In genomic region chr2:55693181-55694125, GRCh38 we compare ENCODE assay signal across 8 cellular contexts. TPM values are rescaled to one million over a fixed set of nuclear protein-coding genes. Genes with fewer than 3 reads are reported as not detected.
DNase-seq lines count a peak whose midpoint lies in the region; ATAC-seq and TF ChIP-seq lines count a peak whose summit lies in the region.

PNPT1 (minus strand) TSS chr2:55693844; CDS start chr2:55693823, 21 bp downstream.

- H3K4me3 Mint-ChIP-seq in activated T-cell treated with anti-CD3 and anti-CD28 coated beads, Interleukin-2, amount 50 U/mL, for 24 hours, result peak within 1 kb of the TSS; percentile 98

- peak within 1 kb of the TSS; percentile 98 for H3K27ac Mint-ChIP-seq in activated T-cell treated with anti-CD3 and anti-CD28 coated beads, Interleukin-2, amount 50 U/mL, for 24 hours

- no peaks in the 10 kb centered on the region for H3K36me3 ChIP-seq in muscle layer of duodenum (ENCODE audit: control insufficient read depth in 1 of 2, insufficient read depth in 2 of 2, low read length in 2 of 2)

- no peaks in the 10 kb centered on the region for H3K27me3 ChIP-seq in muscle layer of duodenum (ENCODE audit: low read depth, low read length)

- peaks cover 3% of the 10 kb centered on the region in 2 donors for H3K4me1 ChIP-seq in muscle layer of duodenum (ENCODE audit: control insufficient read depth in 1 of 2, insufficient read depth in 2 of 2, low read length in 2 of 2)

- no peaks in the 10 kb centered on the region for H3K9me3 ChIP-seq in muscle layer of duodenum (ENCODE audit: control insufficient read depth in 1 of 2, low read length in 2 of 2)

- no peaks in the 10 kb centered on the region for H3K9me3 Mint-ChIP-seq in activated T-cell treated with anti-CD3 and anti-CD28 coated beads, Interleukin-2, amount 50 U/mL, for 24 hours

- DNase-seq in DMS153 treated with DMSO at 0.1 percent for 48 hours (lab: John Stamatoyannopoulos, UW; ENCODE audit: unreplicated experiment) (peak; percentile 92), KBM-7 (peak; percentile 95)
- peak; percentile 95 for DNase-seq in activated T-cell treated with anti-CD3 and anti-CD28 coated beads, Interleukin-2, amount 50 U/mL, for 24 hours
- DNase-seq in stimulated activated CD8-positive, alpha-beta memory T cell treated with anti-CD3 and anti-CD28 coated beads, Interleukin-7, amount 100 ng/mL, for 4 hours (ENCODE audit: low read depth in 2 of 2), result peak; percentile 88 to 90

- peaks cover 42% of the 10 kb centered on the region for H3K4me1 Mint-ChIP-seq in activated T-cell treated with anti-CD3 and anti-CD28 coated beads, Interleukin-2, amount 50 U/mL, for 24 hours (ENCODE audit: low read depth)

- in situ Hi-C loops in KBM-7 (cut with MboI; ENCODE audit: low pct_unique_long_range_greater_than_20kb, low sequenced_read_pairs), result no loop called here

- H3K27ac ChIP-seq in muscle layer of duodenum (ENCODE audit: low read length), result peak within 1 kb of the TSS; percentile 76

- peak within 1 kb of the TSS; percentile 96 to 100 for H3K4me3 ChIP-seq in muscle layer of duodenum (ENCODE audit: low read depth in 1 of 2, low read length in 2 of 2)

- H3K36me3 Mint-ChIP-seq in activated T-cell treated with anti-CD3 and anti-CD28 coated beads, Interleukin-2, amount 50 U/mL, for 24 hours (ENCODE audit: low read depth), result peaks cover 43% of the 10 kb centered on the region

- H3K27me3 Mint-ChIP-seq in activated T-cell treated with anti-CD3 and anti-CD28 coated beads, Interleukin-2, amount 50 U/mL, for 24 hours, result no peaks in the 10 kb centered on the region

- peak; percentile 100 for ATAC-seq in GM21717 (IDR thresholded peaks at IDR 0.05; ENCODE audit: unreplicated experiment)
- peak; percentile 100 for ATAC-seq in esophagus mucosa

TF ChIP-seq in PFSK-1, 5 proteins besides CTCF, POLR2A, EP300 and RAD21:
- peak; percentile 82; the same call in 1 of the 2 replicates for TF ChIP-seq TAF1 (IDR thresholded peaks at IDR 0.05; ENCODE audit: borderline replicate concordance, insufficient read depth, low read length)
- peak; percentile 85 for TF ChIP-seq FOXP2 (optimal IDR thresholded peaks at IDR 0.05; ENCODE audit: borderline replicate concordance, extremely low read depth, extremely low read length, insufficient read depth)
- TF ChIP-seq POLR2AphosphoS5 (IDR thresholded peaks at IDR 0.05; ENCODE audit: low read depth, low read length), result peak; percentile 88
- TF ChIP-seq SIN3A (IDR thresholded peaks at IDR 0.05; ENCODE audit: borderline replicate concordance, insufficient read depth, low read length), result peak; percentile 94; the same call in 1 of the 2 replicates
- TF ChIP-seq REST (IDR thresholded peaks at IDR 0.05; ENCODE audit: insufficient read depth in 1 of 2, low read depth in 2 of 2, low read length in 2 of 2), result no peak; a peak in 1 of 4 replicates

RNA-seq across cellular contexts. Expression of gene PNPT1, which starts in this region (rescaled TPM):
- polyA plus RNA-seq in PFSK-1 (2012; ENCODE audit: insufficient read length, low read depth), result 81.9 TPM
- 18.4 TPM for total RNA-seq in esophagus mucosa

Comparison
In these comparisons a context has a peak if more than half of its experiments do, and no peak if none do; other contexts are left out.
1. Peak in every context shown above with its lines: DNase-seq, ATAC-seq, H3K4me3 ChIP-seq and H3K27ac ChIP-seq.